In the genomic region with DNA sequence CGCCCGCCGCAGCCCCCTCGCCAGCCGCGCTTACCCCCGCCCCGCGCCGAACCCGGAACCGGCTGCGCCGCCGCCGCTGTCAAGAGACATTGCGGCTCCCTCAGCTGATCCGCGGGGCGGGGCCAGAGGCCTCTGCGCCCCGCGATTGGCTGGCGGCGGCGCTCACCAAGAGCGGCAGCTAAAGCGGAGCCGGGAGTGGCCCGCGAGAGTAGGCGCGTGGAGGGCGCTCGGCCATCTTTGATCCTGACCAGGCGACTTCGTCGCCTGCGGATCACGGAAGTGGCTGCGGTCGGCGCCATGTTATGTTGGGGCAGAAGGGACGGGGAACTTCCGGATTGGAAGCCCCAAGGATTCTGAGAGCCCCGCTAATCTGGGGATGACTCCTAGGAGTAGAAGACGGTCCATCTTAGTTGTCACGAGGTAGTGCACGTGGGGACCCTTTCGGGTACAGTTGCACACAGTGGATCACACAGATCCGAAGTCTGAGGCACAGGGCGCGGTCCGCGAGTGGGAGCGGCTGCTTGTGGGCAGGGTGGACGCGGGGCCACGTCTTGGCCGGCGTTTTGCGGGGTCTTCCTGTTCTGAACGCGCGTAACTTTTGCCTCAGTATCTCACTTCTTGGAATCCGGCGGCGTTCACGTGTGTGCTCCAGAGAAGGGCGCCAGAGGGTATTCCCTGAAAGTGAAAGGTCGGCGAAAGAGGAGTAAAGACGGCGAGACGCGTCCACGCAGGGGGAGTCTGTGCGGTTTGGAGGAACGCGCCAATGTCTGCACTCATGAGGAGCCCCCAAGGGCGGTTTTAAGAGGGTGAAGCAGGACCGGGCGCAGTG, we compare ENCODE assay signal across 8 cellular contexts. TPM values are rescaled to one million over a fixed set of nuclear protein-coding genes. Genes with fewer than 3 reads are reported as not detected.
A peak's percentile ranks its signal among the peaks of the same experiment; 100 is the strongest.
DNase-seq lines count a peak whose midpoint lies in the region; ATAC-seq and TF ChIP-seq lines count a peak whose summit lies in the region.

A gene with protein sequence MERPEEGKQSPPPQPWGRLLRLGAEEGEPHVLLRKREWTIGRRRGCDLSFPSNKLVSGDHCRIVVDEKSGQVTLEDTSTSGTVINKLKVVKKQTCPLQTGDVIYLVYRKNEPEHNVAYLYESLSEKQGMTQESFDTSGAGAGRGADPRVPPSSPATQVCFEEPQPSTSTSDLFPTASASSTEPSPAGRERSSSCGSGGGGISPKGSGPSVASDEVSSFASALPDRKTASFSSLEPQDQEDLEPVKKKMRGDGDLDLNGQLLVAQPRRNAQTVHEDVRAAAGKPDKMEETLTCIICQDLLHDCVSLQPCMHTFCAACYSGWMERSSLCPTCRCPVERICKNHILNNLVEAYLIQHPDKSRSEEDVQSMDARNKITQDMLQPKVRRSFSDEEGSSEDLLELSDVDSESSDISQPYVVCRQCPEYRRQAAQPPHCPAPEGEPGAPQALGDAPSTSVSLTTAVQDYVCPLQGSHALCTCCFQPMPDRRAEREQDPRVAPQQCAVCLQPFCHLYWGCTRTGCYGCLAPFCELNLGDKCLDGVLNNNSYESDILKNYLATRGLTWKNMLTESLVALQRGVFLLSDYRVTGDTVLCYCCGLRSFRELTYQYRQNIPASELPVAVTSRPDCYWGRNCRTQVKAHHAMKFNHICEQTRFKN (minus strand): TSS at position 93 of the 829 bp plus-strand sequence. CDS start 277 bp downstream, outside the sequence.

- in situ Hi-C loops in GM18951 (cut with MboI; ENCODE audit: low sequenced_read_pairs, unreplicated experiment) = no loop called here

- ATAC-seq in HG03196 (IDR thresholded peaks at IDR 0.05; ENCODE audit: unreplicated experiment) = peak; percentile 98
- peak; percentile 99 for ATAC-seq in left lobe of liver

- peaks cover 25% of the 10 kb centered on the region for H3K9me3 ChIP-seq in AG04450 (ENCODE audit: control insufficient read depth, insufficient read depth, low read length)

- peak within 1 kb of the TSS; percentile 82 for H3K4me3 ChIP-seq in AG04450 (ENCODE audit: low read depth, low read length)

- no peaks in the 10 kb centered on the region for H3K27me3 ChIP-seq in AG04450 (ENCODE audit: control insufficient read depth, insufficient read depth, low read length)

- POLR2A ChIA-PET in AG04450 (lab: Yijun Ruan, JAX) = interaction anchor here (0.9 to 1.0 kb wide), 3 partner anchors 99 to 242 kb away, joined by 5 to 6 read pairs (median 6); partner anchors contain the start of genes ZNF10 and ZNF891

- CTCF ChIA-PET in AG04450 (lab: Charles Lee) = no interaction called here

- TF ChIP-seq CTCF in AG04450 (IDR thresholded peaks at IDR 0.05; ENCODE audit: low read depth, low read length) = no peak

- H3K27ac ChIP-seq in AG04450 (ENCODE audit: low read depth, low read length) = peak within 1 kb of the TSS; percentile 94

- DNase-seq in AG04450 (ENCODE audit: low read depth, low spot score) (peak; percentile 90), NCI-H510A treated with DMSO at 0.1 percent for 48 hours (lab: John Stamatoyannopoulos, UW) (peak; percentile 98), dermis blood vessel endothelial cell (peak; percentile 98), left lobe of liver (ENCODE audit: low spot score) (peak; percentile 97)
- peak; percentile 91 to 94 for DNase-seq in activated CD4-positive, alpha-beta T cell treated with anti-CD3 and anti-CD28 coated beads, Interleukin-2, amount 50 U/mL, for 48 hours
- DNase-seq in stimulated activated CD4-positive, alpha-beta T cell treated with anti-CD3 and anti-CD28 coated beads, Interleukin-2, amount 100 ng/mL, for 24 hours = peak; percentile 93 to 94

- peak; percentile 72 for TF ChIP-seq POLR2A in GM18951 (IDR thresholded peaks at IDR 0.05; ENCODE audit: extremely low read depth, insufficient read depth, insufficient read length)

RNA-seq across cellular contexts. Expression of the gene that starts here (rescaled TPM):
- polyA plus RNA-seq in AG04450 (2011; rRNA removed) = 28.4 and 29.2 TPM in 2 replicates
- polyA minus RNA-seq in AG04450 (2011; rRNA and poly(A)+ RNA removed) = 61.8 and 64.0 TPM in 2 replicates
- total RNA-seq in dermis blood vessel endothelial cell (50.0 and 50.5 TPM in 2 replicates), left lobe of liver (14.2 TPM)

Comparison
In these comparisons a context has a peak if more than half of its experiments do, and no peak if none do; other contexts are left out.
1. Peak in every context shown above with its lines: DNase-seq, ATAC-seq, H3K4me3 ChIP-seq and H3K27ac ChIP-seq.